9 cellular contexts compared by ENCODE assay signal in genomic region chr19:54164369-54165068, GRCh38. TPM values are rescaled to one million over a fixed set of nuclear protein-coding genes. Genes with fewer than 3 reads are reported as not detected.
DNase-seq lines count a peak whose midpoint lies in the region; ATAC-seq and TF ChIP-seq lines count a peak whose summit lies in the region.
"Had no signal": no experiment of that assay in that cellular context is flagged by ENCODE, and none has a peak within 500 bp of the region (broad histone marks: within the 10 kb centered on the region; RNA-seq: fewer than 3 reads in every experiment).

No MANE protein-coding gene starts in this region.

- H3K4me2 ChIP-seq in Karpas-422 (ENCODE audit: low read depth, low read length, poor library complexity, severe bottlenecking), result no peak overlapping the region

- no peak overlapping the region for H2AFZ ChIP-seq in Karpas-422 (ENCODE audit: low read length)

- TF ChIP-seq POLR2A in thyroid gland (IDR thresholded peaks at IDR 0.05), result no peak

- H3K4me3 ChIP-seq in SJSA1, result no peak overlapping the region
- H3K4me3 ChIP-seq in lower lobe of right lung, result no peak overlapping the region
- H3K4me3 ChIP-seq in thyroid gland (replicated peaks in 1 of 3), result no peak overlapping the region
- no peak overlapping the region for H3K4me3 ChIP-seq in Karpas-422 (ENCODE audit: low read length)

- no peak overlapping the region for H3K27ac ChIP-seq in SJSA1
- no peak overlapping the region for H3K27ac ChIP-seq in lower lobe of right lung
- no peak overlapping the region for H3K27ac ChIP-seq in thyroid gland
- H3K27ac ChIP-seq in Karpas-422 (ENCODE audit: low read length), result no peak overlapping the region

- peak; percentile 52 for DNase-seq in DMS53 treated with DMSO at 0.1 percent for 48 hours (lab: John Stamatoyannopoulos, UW; ENCODE audit: unreplicated experiment)
- DNase-seq in SJSA1 (ENCODE audit: low read depth in 1 of 2, low spot score in 2 of 2), result peak; percentile 31 to 80
- DNase-seq in amniotic epithelial cell (ENCODE audit: low read depth), result peak; percentile 57
- DNase-seq in lower lobe of right lung, result peak; percentile 76
- peak; percentile 44 to 62 for DNase-seq in thyroid gland
- DNase-seq in Karpas-422, result no peak
- DNase-seq in putamen (ENCODE audit: low spot score), result no peak

- H3K36me3 ChIP-seq in SJSA1 (no peaks in the 10 kb centered on the region), lower lobe of right lung (no peaks in the 10 kb centered on the region), thyroid gland (no peaks in the 10 kb centered on the region), Karpas-422 (ENCODE audit: insufficient read depth, low read length) (no peaks in the 10 kb centered on the region)

- intact Hi-C loops in lower lobe of right lung (cut with DNase I) (loop anchor here (5.0 kb wide), 1 partner anchor 68 kb away; no protein-coding TSS in a partner anchor), thyroid gland (cut with DNase I) (loop anchor here (5.0 kb wide), 1 partner anchor 68 kb away; no protein-coding TSS in a partner anchor)

- WGBS in thyroid gland, 2 donors, result 16 to 17% methylated on average over 21 to 32 of the region's 37 CpGs

- TF ChIP-seq CTCF in lower lobe of right lung (IDR thresholded peaks at IDR 0.05), result no peak
- no peak for TF ChIP-seq CTCF in thyroid gland (IDR thresholded peaks at IDR 0.05)

- peaks cover 12% of the 10 kb centered on the region for H3K4me1 ChIP-seq in SJSA1 (replicated peaks)
- H3K4me1 ChIP-seq in lower lobe of right lung, result peaks cover 45% of the 10 kb centered on the region
- H3K4me1 ChIP-seq in thyroid gland, result peaks cover 16 to 40% of the 10 kb centered on the region in 2 donors
- peaks cover 23% of the 10 kb centered on the region for H3K4me1 ChIP-seq in Karpas-422 (ENCODE audit: low read length)

- H3K9me2 ChIP-seq in Karpas-422 (replicated peaks; ENCODE audit: insufficient read depth, low read length), result no peaks in the 10 kb centered on the region

- no peaks in the 10 kb centered on the region for H3K27me3 ChIP-seq in SJSA1 (replicated peaks)
- H3K27me3 ChIP-seq in lower lobe of right lung (ENCODE audit: low read depth), result peaks cover 4% of the 10 kb centered on the region
- no peaks in the 10 kb centered on the region for H3K27me3 ChIP-seq in thyroid gland
- no peaks in the 10 kb centered on the region for H3K27me3 ChIP-seq in Karpas-422 (ENCODE audit: low read length)

- peaks cover 14% of the 10 kb centered on the region for H3K79me2 ChIP-seq in Karpas-422 (ENCODE audit: low read length)

- H3K9ac ChIP-seq in Karpas-422 (ENCODE audit: low read length), result no peak overlapping the region

- ATAC-seq in lower lobe of right lung (peak; percentile 21 to 43), GM21367 (IDR thresholded peaks at IDR 0.05; ENCODE audit: unreplicated experiment) (no peak)

- H4K20me1 ChIP-seq in Karpas-422 (ENCODE audit: insufficient read depth, low read depth, low read length), result peaks cover 14% of the 10 kb centered on the region

- H3K9me3 ChIP-seq in SJSA1 (replicated peaks) (no peaks in the 10 kb centered on the region), lower lobe of right lung (no peaks in the 10 kb centered on the region), thyroid gland (no peaks in the 10 kb centered on the region), Karpas-422 (ENCODE audit: low read length) (no peaks in the 10 kb centered on the region)

RNA-seq across cellular contexts. Expression of gene LENG1, which starts 5.0 kb away (rescaled TPM):
- 15.8 and 18.9 TPM in 2 replicates for total RNA-seq in SJSA1 (2014; rRNA removed; shearing (Covaris generic))
- 8.0 TPM for total RNA-seq in lower lobe of right lung
- total RNA-seq in thyroid gland, result 10 to 100 TPM in 1 of 4 donors, 1 to 10 TPM in 3; 6.3 to 14.5 (median 8.2) TPM
- total RNA-seq in Karpas-422 (2014; rRNA removed; shearing (Covaris generic); ENCODE audit: low replicate concordance), result 1.6 and 14.0 TPM in 2 replicates

RNA-seq across cellular contexts. Expression of gene TMC4, which starts 8.4 kb away (rescaled TPM):
- total RNA-seq in SJSA1 (2014; rRNA removed; shearing (Covaris generic)), result 0.11 TPM in 1 of 2 replicates, not detected in the other
- total RNA-seq in lower lobe of right lung, result 57.6 TPM
- 10 to 100 TPM; 42.6 to 91.7 (median 68.5) TPM for total RNA-seq in thyroid gland
- total RNA-seq in Karpas-422 (2014; rRNA removed; shearing (Covaris generic); ENCODE audit: low replicate concordance), result 6.2 TPM in 1 of 2 replicates, not detected in the other
- total RNA-seq: dermis microvascular lymphatic vessel endothelial cell had no signal

RNA-seq across cellular contexts. Expression of gene MBOAT7, which starts 24.9 kb away (rescaled TPM):
- 97.7 and 118 TPM in 2 replicates for total RNA-seq in SJSA1 (2014; rRNA removed; shearing (Covaris generic))
- total RNA-seq in lower lobe of right lung (65.5 TPM), thyroid gland (100 to 1,000 TPM in 1 of 4 donors, 10 to 100 TPM in 3; 47.3 to 101 (median 69.0) TPM)
- 85.6 and 90.0 TPM in 2 replicates for total RNA-seq in Karpas-422 (2014; rRNA removed; shearing (Covaris generic); ENCODE audit: low replicate concordance)

RNA-seq across cellular contexts. Expression of gene TSEN34, which starts 26.6 kb away (rescaled TPM):
- total RNA-seq in SJSA1 (2014; rRNA removed; shearing (Covaris generic)), result 85.4 and 106 TPM in 2 replicates
- total RNA-seq in lower lobe of right lung (33.8 TPM), thyroid gland (100 to 1,000 TPM in 1 of 4 donors, 10 to 100 TPM in 3; 58.1 to 102 (median 82.0) TPM)
- 28.1 and 39.8 TPM in 2 replicates for total RNA-seq in Karpas-422 (2014; rRNA removed; shearing (Covaris generic); ENCODE audit: low replicate concordance)

RNA-seq across cellular contexts. Expression of gene CNOT3, which starts 27.0 kb away (rescaled TPM):
- total RNA-seq in SJSA1 (2014; rRNA removed; shearing (Covaris generic)), result 13.9 and 14.2 TPM in 2 replicates
- 44.6 TPM for total RNA-seq in lower lobe of right lung
- total RNA-seq in thyroid gland, result 10 to 100 TPM; 22.4 to 30.3 (median 29.8) TPM
- total RNA-seq in Karpas-422 (2014; rRNA removed; shearing (Covaris generic); ENCODE audit: low replicate concordance), result 31.2 and 45.0 TPM in 2 replicates

Comparison
In these comparisons a context has a peak if more than half of its experiments do, and no peak if none do; other contexts are left out.
1. DNase-seq: peak in DMS53 treated with DMSO at 0.1 percent for 48 hours (single experiment), SJSA1 (2 of 2), amniotic epithelial cell (single experiment), lower lobe of right lung (single experiment) and thyroid gland (2 of 2); none in Karpas-422 (single experiment) and putamen (single experiment).